9 cellular contexts compared by ENCODE assay signal in the genomic region with DNA sequence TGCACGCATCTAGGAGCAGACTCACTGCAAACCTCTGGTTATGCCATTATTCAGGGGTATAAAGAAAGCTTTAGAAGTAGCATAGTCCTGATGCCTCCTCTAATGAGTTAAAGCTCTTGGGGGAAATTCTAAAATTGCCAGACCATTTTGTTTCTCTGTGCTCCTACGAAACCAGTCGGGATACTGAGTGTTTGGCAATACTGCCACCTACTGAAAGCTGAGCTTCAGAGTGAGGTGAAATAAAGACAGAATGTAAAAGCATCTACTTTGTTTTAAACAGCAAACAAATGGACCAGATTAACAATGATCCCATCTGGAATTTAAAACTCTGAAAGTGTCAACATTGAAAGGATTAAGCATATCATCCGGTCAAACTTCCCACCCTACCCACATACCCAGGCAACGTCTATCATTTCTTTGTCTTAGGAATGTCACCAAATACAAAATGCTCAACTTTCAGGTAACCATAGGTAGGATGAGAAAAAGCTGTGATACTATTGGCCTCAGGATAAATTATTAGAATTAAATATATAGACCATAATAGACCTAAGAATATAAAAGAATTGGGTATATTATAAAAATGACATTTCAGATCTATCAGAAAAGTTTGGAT.
DNase-seq lines count a peak whose midpoint lies in the region; ATAC-seq and TF ChIP-seq lines count a peak whose summit lies in the region.
"Had no signal": no experiment of that assay in that cellular context is flagged by ENCODE, and none has a peak within 500 bp of the region (broad histone marks: within the 10 kb centered on the region; RNA-seq: fewer than 3 reads in every experiment).

No MANE protein-coding gene starts in this region.

- in situ Hi-C loops in astrocyte of the spinal cord (cut with HindIII; ENCODE audit: low sequenced_read_pairs): no loop called here

- no peaks in the 10 kb centered on the region for H3K9me3 ChIP-seq in testis

- H3K27me3 ChIP-seq in testis: no peaks in the 10 kb centered on the region

- WGBS in testis, 2 donors: 31 to 34% methylated on average over 5 of the region's 5 CpGs

- intact Hi-C loops in testis (cut with DNase I; ENCODE audit: low total_unique reads): loop anchor here (10.0 kb wide), 1 partner anchor 388 kb away; no protein-coding TSS in a partner anchor

- ATAC-seq in GM21390 (IDR thresholded peaks at IDR 0.05; ENCODE audit: unreplicated experiment): peak; percentile 44
- ATAC-seq in HG03139 (IDR thresholded peaks at IDR 0.05; ENCODE audit: unreplicated experiment): no peak
- no peak for ATAC-seq in HG03039 (IDR thresholded peaks at IDR 0.05; ENCODE audit: unreplicated experiment)

- H3K4me1 ChIP-seq in testis: no peaks in the 10 kb centered on the region

- TF ChIP-seq POLR2A in testis (IDR thresholded peaks at IDR 0.05): no peak

- H3K27ac ChIP-seq in testis: no peak overlapping the region

- DNase-seq in DMS114 treated with DMSO at 0.1 percent for 48 hours (lab: John Stamatoyannopoulos, UW; ENCODE audit: unreplicated experiment): peak; percentile 24
- DNase-seq in NCI-H146 (lab: John Stamatoyannopoulos, UW): peak; percentile 48
- DNase-seq in astrocyte of the spinal cord (ENCODE audit: low read depth, low spot score): peak; percentile 71
- DNase-seq in iPS DF 4.7 (ENCODE audit: extremely low read depth, low spot score): peak; percentile 28
- DNase-seq in testis: peak; percentile 67
- DNase-seq: activated B cell treated with CpG ODN at 0.5 μM for 24 hours had no signal

- no peak overlapping the region for H3K4me3 ChIP-seq in astrocyte of the spinal cord (ENCODE audit: low read depth, low read length)
- no peak overlapping the region for H3K4me3 ChIP-seq in testis

- TF ChIP-seq CTCF in astrocyte of the spinal cord (IDR thresholded peaks at IDR 0.05; ENCODE audit: low read depth, low read length) (peak; percentile 81), testis (IDR thresholded peaks at IDR 0.05) (peak; percentile 43 to 74 (median 59))

- no peaks in the 10 kb centered on the region for H3K36me3 ChIP-seq in testis (ENCODE audit: low read depth, missing control alignments)
